In genomic region chr19:31706131-31706530, GRCh38 we compare ENCODE assay signal across 8 cellular contexts.
"Had no signal": no experiment of that assay in that cellular context is flagged by ENCODE, and none has a peak within 500 bp of the region (broad histone marks: within the 10 kb centered on the region; RNA-seq: fewer than 3 reads in every experiment).

No MANE protein-coding gene starts in this region.

- H3K27ac ChIP-seq: GM23248 had no signal

- H3K9me3 ChIP-seq: HAP-1 had no signal

- H3K4me3 ChIP-seq: GM23248, GM23338, HAP-1 had no signal

- H3K9me3 Mint-ChIP-seq: GM23338 had no signal

- H3K4me1 ChIP-seq: HAP-1 had no signal

- H3K27ac Mint-ChIP-seq: GM23338, H9, HFFc6 had no signal

- H3K36me3 ChIP-seq: HAP-1 had no signal

- H3K4me3 Mint-ChIP-seq: GM23338, H9, HFFc6 had no signal

- H3K4me1 Mint-ChIP-seq: GM23338, H9 had no signal

- DNase-seq: GM23248, GOT3, H7, H9, HCEC 1CT, HFFc6 had no signal
